ENCODE assay signal across 20 cellular contexts in the genomic region with DNA sequence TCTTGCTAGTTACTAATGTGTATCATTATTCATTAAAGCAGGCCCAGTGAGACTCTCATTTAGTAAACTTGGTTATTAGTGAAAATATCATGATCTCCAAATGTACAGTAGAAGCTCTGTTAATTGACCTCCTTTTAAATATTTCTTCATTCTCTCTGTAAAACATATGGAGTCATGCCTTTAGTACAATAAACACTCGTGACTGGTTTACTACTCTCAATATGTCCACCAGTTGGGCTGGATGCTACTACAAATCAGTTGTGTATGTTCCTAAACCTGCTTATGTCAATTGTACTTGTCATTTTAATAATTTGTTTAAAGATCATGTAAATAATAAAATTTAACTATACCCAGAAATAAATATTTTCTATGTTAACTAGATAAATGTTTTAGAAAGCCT.
DNase-seq lines count a peak whose midpoint lies in the region; TF ChIP-seq lines count a peak whose summit lies in the region.
"Had no signal": no experiment of that assay in that cellular context is flagged by ENCODE, and none has a peak within 500 bp of the region (broad histone marks: within the 10 kb centered on the region; RNA-seq: fewer than 3 reads in every experiment).

No MANE protein-coding gene starts in this region.

- no peaks in the 10 kb centered on the region for H3K36me3 ChIP-seq in brain microvascular endothelial cell (replicated peaks)
- no peaks in the 10 kb centered on the region for H3K36me3 ChIP-seq in mesenchymal stem cell (ENCODE audit: control insufficient read depth in 1 of 2, insufficient read depth in 2 of 2, low read depth in 1 of 2, low read length in 2 of 2)
- H3K36me3 ChIP-seq in tibial nerve, result no peaks in the 10 kb centered on the region
- H3K36me3 ChIP-seq: BLaER1 had no signal

- peaks cover 17% of the 10 kb centered on the region for H3K4me1 Mint-ChIP-seq in Calu3 (ENCODE audit: low read depth, unreplicated experiment)
- H3K4me1 Mint-ChIP-seq in T-helper 2 cell treated with Interferon-gamma antibody and Interleukin-4, amounts not matched to agents 5 μg/mL and 100 μg/mL, for 36 hours (ENCODE audit: low read depth), result no peaks in the 10 kb centered on the region
- H3K4me1 Mint-ChIP-seq: B cell had no signal

- no peak for TF ChIP-seq EP300 in tibial nerve (IDR thresholded peaks at IDR 0.05)

- no peak overlapping the region for H2BK12ac ChIP-seq in mesenchymal stem cell (ENCODE audit: low read length in 2 of 2)

- no peak overlapping the region for H3K14ac ChIP-seq in mesenchymal stem cell (ENCODE audit: low read length in 2 of 2)

- no peak overlapping the region for H2BK120ac ChIP-seq in mesenchymal stem cell (ENCODE audit: low read depth, low read length)

- H3K4ac ChIP-seq in mesenchymal stem cell (ENCODE audit: low read depth in 1 of 2, low read length in 2 of 2), result no peak overlapping the region

- no peak overlapping the region for H2AK5ac ChIP-seq in mesenchymal stem cell (ENCODE audit: low read length, severe bottlenecking)

- no peak overlapping the region for H3K18ac ChIP-seq in mesenchymal stem cell (ENCODE audit: low read depth in 1 of 2, low read length in 2 of 2)

- no peaks in the 10 kb centered on the region for H3K27me3 ChIP-seq in brain microvascular endothelial cell (replicated peaks)
- no peaks in the 10 kb centered on the region for H3K27me3 ChIP-seq in mesenchymal stem cell (ENCODE audit: control insufficient read depth in 1 of 2, insufficient read depth in 1 of 2, low read length in 2 of 2)
- no peaks in the 10 kb centered on the region for H3K27me3 ChIP-seq in tibial nerve
- H3K27me3 ChIP-seq: BLaER1 had no signal

- no peak for TF ChIP-seq CTCF in Calu3 (IDR thresholded peaks at IDR 0.05; ENCODE audit: unreplicated experiment)
- TF ChIP-seq CTCF in brain microvascular endothelial cell (IDR thresholded peaks at IDR 0.05; ENCODE audit: low read depth, low read length, missing control alignments), result no peak
- TF ChIP-seq CTCF in tibial nerve (IDR thresholded peaks at IDR 0.05), result no peak

- H3K79me1 ChIP-seq in mesenchymal stem cell (replicated peaks; ENCODE audit: low read length, poor library complexity, severe bottlenecking), result no peaks in the 10 kb centered on the region

- no peak for DNase-seq in Calu3
- no peak for DNase-seq in brain microvascular endothelial cell
- no peak for DNase-seq in mesenchymal stem cell
- DNase-seq in DMS 273 (lab: John Stamatoyannopoulos, UW; ENCODE audit: unreplicated experiment), result no peak
- no peak for DNase-seq in OCI-M2 (lab: John Stamatoyannopoulos, UW; ENCODE audit: unreplicated experiment)
- no peak for DNase-seq in T-helper 2 cell treated with Interferon-gamma antibody and Interleukin-4, amounts not matched to agents 5 μg/mL and 100 μg/mL, for 36 hours (ENCODE audit: low spot score)
- DNase-seq in tibial nerve (ENCODE audit: low spot score in 2 of 2), result no peak
- DNase-seq: 8988T; Caco-2; CD4-positive, CD25-positive, alpha-beta regulatory T cell; CD8-positive, alpha-beta T cell; DMS53; DMS79 treated with DMSO at 0.1 percent for 48 hours; GF-D8; H9 had no signal

- TF ChIP-seq POLR2A in tibial nerve (IDR thresholded peaks at IDR 0.05), result no peak

- in situ Hi-C loops in brain microvascular endothelial cell (cut with HindIII; ENCODE audit: low pct_ligation_motif_present, low sequenced_read_pairs), result no loop called here

- H3K9me3 ChIP-seq in mesenchymal stem cell (ENCODE audit: control insufficient read depth, low read length) (peaks cover 41% of the 10 kb centered on the region), tibial nerve (peaks cover 0 to 18% (median 2%) of the 10 kb centered on the region in 4 donors)

- H2AFZ ChIP-seq in mesenchymal stem cell (ENCODE audit: low read depth, low read length), result no peak overlapping the region
- H2AFZ ChIP-seq: GM23338 had no signal

- H3K23ac ChIP-seq in mesenchymal stem cell (ENCODE audit: low read length in 2 of 2), result no peak overlapping the region

- H4K8ac ChIP-seq in mesenchymal stem cell (ENCODE audit: low read length), result no peak overlapping the region

- CTCF ChIA-PET in Calu3 (lab: Charles Lee), result interaction anchor here (0.9 kb wide), 1 partner anchor 69 kb away, joined by 3 read pairs; the partner anchor contains the start of gene COMTD1

- intact Hi-C loops in Calu3 (cut with micrococcal nuclease; ENCODE audit: unreplicated experiment), result no loop called here

- H3K27ac Mint-ChIP-seq in Calu3 (ENCODE audit: unreplicated experiment), result peak overlapping the region; percentile 80
- no peak overlapping the region for H3K27ac Mint-ChIP-seq in T-helper 2 cell treated with Interferon-gamma antibody and Interleukin-4, amounts not matched to agents 5 μg/mL and 100 μg/mL, for 36 hours
- H3K27ac Mint-ChIP-seq: B cell; CD4-positive, CD25-positive, alpha-beta regulatory T cell; CD8-positive, alpha-beta T cell; GM23338; H9 had no signal

- H3K4me3 Mint-ChIP-seq in Calu3 (ENCODE audit: low read depth, unreplicated experiment), result no peak overlapping the region
- no peak overlapping the region for H3K4me3 Mint-ChIP-seq in T-helper 2 cell treated with Interferon-gamma antibody and Interleukin-4, amounts not matched to agents 5 μg/mL and 100 μg/mL, for 36 hours
- H3K4me3 Mint-ChIP-seq: B cell; CD4-positive, CD25-positive, alpha-beta regulatory T cell; CD8-positive, alpha-beta T cell; GM23338; H9 had no signal

- H3K4me1 ChIP-seq in mesenchymal stem cell (ENCODE audit: control insufficient read depth, insufficient read depth, low read depth, low read length) (no peaks in the 10 kb centered on the region), tibial nerve (no peaks in the 10 kb centered on the region)
- H3K4me1 ChIP-seq: A549, BLaER1, Caco-2 had no signal

- peak overlapping the region; percentile 8 for H3K27ac ChIP-seq in brain microvascular endothelial cell
- H3K27ac ChIP-seq in mesenchymal stem cell (ENCODE audit: low read length, poor library complexity, severe bottlenecking), result peak overlapping the region; percentile 61
- no peak overlapping the region for H3K27ac ChIP-seq in tibial nerve
- H3K27ac ChIP-seq: A549, BLaER1, C4-2B had no signal

- no peak overlapping the region for H3K9ac ChIP-seq in mesenchymal stem cell (ENCODE audit: low read length)
- H3K9ac ChIP-seq: BLaER1 had no signal

- peaks cover 13% of the 10 kb centered on the region for H3K9me3 Mint-ChIP-seq in Calu3 (ENCODE audit: low read depth, unreplicated experiment)
- H3K9me3 Mint-ChIP-seq in T-helper 2 cell treated with Interferon-gamma antibody and Interleukin-4, amounts not matched to agents 5 μg/mL and 100 μg/mL, for 36 hours, result peaks cover 15% of the 10 kb centered on the region
- H3K9me3 Mint-ChIP-seq: CD8-positive, alpha-beta T cell had no signal

- WGBS in mesenchymal stem cell, result 86% methylated on average over 1 of the region's 1 CpG
- 76 to 78% methylated on average over 1 of the region's 1 CpG for WGBS in tibial nerve, 2 donors

- H4K91ac ChIP-seq in mesenchymal stem cell (ENCODE audit: low read length), result no peak overlapping the region

- H3K4me3 ChIP-seq in brain microvascular endothelial cell (ENCODE audit: low read depth, low read length) (no peak overlapping the region), mesenchymal stem cell (ENCODE audit: insufficient read depth in 1 of 2, low read depth in 1 of 2, low read length in 2 of 2) (no peak overlapping the region), tibial nerve (no peak overlapping the region)
- H3K4me3 ChIP-seq: A549, BLaER1, GM23338 had no signal

- no peaks in the 10 kb centered on the region for H3K36me3 Mint-ChIP-seq in Calu3 (ENCODE audit: insufficient read depth, unreplicated experiment)
- no peaks in the 10 kb centered on the region for H3K36me3 Mint-ChIP-seq in T-helper 2 cell treated with Interferon-gamma antibody and Interleukin-4, amounts not matched to agents 5 μg/mL and 100 μg/mL, for 36 hours (ENCODE audit: low read depth)
- H3K36me3 Mint-ChIP-seq: CD4-positive, CD25-positive, alpha-beta regulatory T cell; CD8-positive, alpha-beta T cell had no signal

- no peak overlapping the region for H2BK15ac ChIP-seq in mesenchymal stem cell (ENCODE audit: low read depth, poor library complexity, severe bottlenecking)

- BruUV-seq in Calu3 (replicated peaks; lab: Mats Ljungman, UMichigan), result no TSS peak

- H3K27me3 Mint-ChIP-seq in Calu3 (ENCODE audit: unreplicated experiment), result no peaks in the 10 kb centered on the region
- H3K27me3 Mint-ChIP-seq in T-helper 2 cell treated with Interferon-gamma antibody and Interleukin-4, amounts not matched to agents 5 μg/mL and 100 μg/mL, for 36 hours (ENCODE audit: low read depth), result no peaks in the 10 kb centered on the region

- no peak overlapping the region for H2BK5ac ChIP-seq in mesenchymal stem cell (ENCODE audit: low read depth, low read length, poor library complexity, severe bottlenecking)

- H3K4me2 ChIP-seq in mesenchymal stem cell (ENCODE audit: low read length, poor library complexity, severe bottlenecking), result no peak overlapping the region
- H3K4me2 ChIP-seq: A549, BLaER1, GM23338 had no signal

Comparison
In these comparisons a context has a peak if more than half of its experiments do, and no peak if none do; other contexts are left out.
1. H3K27ac ChIP-seq: peak in brain microvascular endothelial cell (single experiment) and mesenchymal stem cell (single experiment); none in tibial nerve (0 of 4).